8 cellular contexts compared by ENCODE assay signal in genomic region chr3:48465531-48466378, GRCh38. TPM values are rescaled to one million over a fixed set of nuclear protein-coding genes. Genes with fewer than 3 reads are reported as not detected.
DNase-seq lines count a peak whose midpoint lies in the region; ATAC-seq and TF ChIP-seq lines count a peak whose summit lies in the region.

No MANE protein-coding gene starts in this region.

- peak overlapping the region; percentile 32 for H3K4me3 ChIP-seq in lower leg skin (ENCODE audit: low read depth, poor library complexity, severe bottlenecking)

- TF ChIP-seq POLR2A in lower leg skin (IDR thresholded peaks at IDR 0.05), result peak in 1 of 2 donors; percentile 24

- WGBS in lower leg skin, 2 donors, result 1% methylated on average over 15 to 19 of the region's 21 CpGs

- DNase-seq in Ammon's horn (ENCODE audit: low spot score) (peak; percentile 100), NCI-H748 treated with DMSO at 0.1 percent for 48 hours (lab: John Stamatoyannopoulos, UW) (peak; percentile 20), ecto neural progenitor cell (ENCODE audit: low spot score) (peak; percentile 97), lower leg skin (ENCODE audit: low spot score in 2 of 2) (peak; percentile 99)
- DNase-seq in activated CD4-positive, alpha-beta memory T cell treated with anti-CD3 and anti-CD28 coated beads, Interleukin-2, amount 10 ng/mL, durations not matched to agents 7 days and 5 days, result peak; percentile 87
- peak; percentile 76 to 85 for DNase-seq in stimulated activated CD4-positive, alpha-beta T cell treated with anti-CD3 and anti-CD28 coated beads, Interleukin-4, amount 100 ng/mL, for 4 hours

- H3K4me3 Mint-ChIP-seq in activated CD4-positive, alpha-beta memory T cell treated with anti-CD3 and anti-CD28 coated beads, Interleukin-2, amount 10 ng/mL, durations not matched to agents 7 days and 5 days, result peak overlapping the region; percentile 95

- intact Hi-C loops in lower leg skin (cut with DNase I; ENCODE audit: low total_unique reads), result loop anchor here (10.0 kb wide), 1 partner anchor 79 kb away; no protein-coding TSS in a partner anchor

- no peaks in the 10 kb centered on the region for H3K9me3 Mint-ChIP-seq in activated CD4-positive, alpha-beta memory T cell treated with anti-CD3 and anti-CD28 coated beads, Interleukin-2, amount 10 ng/mL, durations not matched to agents 7 days and 5 days

- H3K27me3 Mint-ChIP-seq in activated CD4-positive, alpha-beta memory T cell treated with anti-CD3 and anti-CD28 coated beads, Interleukin-2, amount 10 ng/mL, durations not matched to agents 7 days and 5 days, result no peaks in the 10 kb centered on the region

- peak overlapping the region; percentile 94 for H3K27ac Mint-ChIP-seq in activated CD4-positive, alpha-beta memory T cell treated with anti-CD3 and anti-CD28 coated beads, Interleukin-2, amount 10 ng/mL, durations not matched to agents 7 days and 5 days

- peaks cover 56% of the 10 kb centered on the region for H3K4me1 Mint-ChIP-seq in activated CD4-positive, alpha-beta memory T cell treated with anti-CD3 and anti-CD28 coated beads, Interleukin-2, amount 10 ng/mL, durations not matched to agents 7 days and 5 days

- TF ChIP-seq CTCF in lower leg skin (IDR thresholded peaks at IDR 0.05), result peak in 1 of 3 donors; percentile 74

- H3K36me3 Mint-ChIP-seq in activated CD4-positive, alpha-beta memory T cell treated with anti-CD3 and anti-CD28 coated beads, Interleukin-2, amount 10 ng/mL, durations not matched to agents 7 days and 5 days (ENCODE audit: low read depth), result peaks cover 57% of the 10 kb centered on the region

- POLR2A ChIA-PET in activated CD4-positive, alpha-beta memory T cell treated with anti-CD3 and anti-CD28 coated beads, Interleukin-2, amount 10 ng/mL, durations not matched to agents 7 days and 5 days (lab: Charles Lee), result interaction anchor here (0.6 to 5.5 kb wide), 24 partner anchors 8 to 628 kb away, joined by 3 to 58 read pairs (median 9); partner anchors contain the start of genes ATRIP, CCDC51, CELSR3 and PFKFB4

- ATAC-seq in GM19025 (IDR thresholded peaks at IDR 0.05; ENCODE audit: low read depth, unreplicated experiment) (peak; percentile 75), HG03280 (IDR thresholded peaks at IDR 0.05; ENCODE audit: unreplicated experiment) (peak; percentile 80)

- CTCF ChIA-PET in activated CD4-positive, alpha-beta memory T cell treated with anti-CD3 and anti-CD28 coated beads, Interleukin-2, amount 10 ng/mL, durations not matched to agents 7 days and 5 days (lab: Charles Lee), result interaction anchor here (0.6 to 3.9 kb wide), 7 partner anchors 16 to 93 kb away, joined by 3 to 20 read pairs (median 6); partner anchors contain the start of genes CCDC51 and TMA7

RNA-seq across cellular contexts. Expression of gene ATRIP, which starts 19.2 kb away (rescaled TPM):
- 10 to 100 TPM; 13.4 to 15.2 TPM for total RNA-seq in activated CD4-positive, alpha-beta memory T cell treated with anti-CD3 and anti-CD28 coated beads, Interleukin-2, amount 10 ng/mL, durations not matched to agents 7 days and 5 days
- total RNA-seq in lower leg skin, result 10 to 100 TPM in 2 of 4 donors, 1 to 10 TPM in 2; 5.6 to 14.1 (median 9.3) TPM

RNA-seq across cellular contexts. Expression of gene TMA7, which starts 25.7 kb away (rescaled TPM):
- total RNA-seq in activated CD4-positive, alpha-beta memory T cell treated with anti-CD3 and anti-CD28 coated beads, Interleukin-2, amount 10 ng/mL, durations not matched to agents 7 days and 5 days, result 100 to 1,000 TPM; 240 to 241 TPM
- total RNA-seq in lower leg skin, result 100 to 1,000 TPM; 173 to 271 (median 250) TPM

RNA-seq across cellular contexts. Expression of gene CCDC51, which starts 25.8 kb away (rescaled TPM):
- total RNA-seq in activated CD4-positive, alpha-beta memory T cell treated with anti-CD3 and anti-CD28 coated beads, Interleukin-2, amount 10 ng/mL, durations not matched to agents 7 days and 5 days, result 10 to 100 TPM; 14.9 to 17.5 TPM
- total RNA-seq in lower leg skin, result 10 to 100 TPM in 3 of 4 donors, 1 to 10 TPM in 1; 6.7 to 17.1 (median 11.6) TPM

RNA-seq across cellular contexts. Expression of gene PLXNB1, which starts 35.9 kb away (rescaled TPM):
- 1 to 10 TPM; 1.7 to 1.9 TPM for total RNA-seq in activated CD4-positive, alpha-beta memory T cell treated with anti-CD3 and anti-CD28 coated beads, Interleukin-2, amount 10 ng/mL, durations not matched to agents 7 days and 5 days
- total RNA-seq in lower leg skin, result 100 to 1,000 TPM; 111 to 227 (median 145) TPM

RNA-seq across cellular contexts. Expression of gene SHISA5, which starts 38.2 kb away (rescaled TPM):
- total RNA-seq in activated CD4-positive, alpha-beta memory T cell treated with anti-CD3 and anti-CD28 coated beads, Interleukin-2, amount 10 ng/mL, durations not matched to agents 7 days and 5 days, result 100 to 1,000 TPM; 336 to 337 TPM
- total RNA-seq in lower leg skin, result 10 to 100 TPM; 64.3 to 93.6 (median 71.0) TPM

Comparison
In these comparisons a context has a peak if more than half of its experiments do, and no peak if none do; other contexts are left out.
1. Peak in every context shown above with its lines: DNase-seq, ATAC-seq and H3K4me3 ChIP-seq.
2. DNase-seq: peak in every context shown above with its lines; median percentile 100 in Ammon's horn; 99 in lower leg skin; 97 in ecto neural progenitor cell; 87 in activated CD4-positive, alpha-beta memory T cell treated with anti-CD3 and anti-CD28 coated beads, Interleukin-2, amount 10 ng/mL, durations not matched to agents 7 days and 5 days; 80 in stimulated activated CD4-positive, alpha-beta T cell treated with anti-CD3 and anti-CD28 coated beads, Interleukin-4, amount 100 ng/mL, for 4 hours; 20 in NCI-H748 treated with DMSO at 0.1 percent for 48 hours.